Comparison of ENCODE assay signal across 14 cellular contexts in genomic region chr6:3782876-3783832, GRCh38.
"Had no signal": no experiment of that assay in that cellular context is flagged by ENCODE, and none has a peak within 500 bp of the region (broad histone marks: within the 10 kb centered on the region; RNA-seq: fewer than 3 reads in every experiment).

No MANE protein-coding gene starts in this region.

- DNase-seq: activated CD4-positive, alpha-beta T cell treated with anti-CD3 and anti-CD28 coated beads, Interleukin-2, amount 50 U/mL, for 4 hours; activated naive CD4-positive, alpha-beta T cell treated with anti-CD3 and anti-CD28 coated beads, Interleukin-2, amount 50 U/mL, for 16 hours; activated T-cell treated with anti-CD3 and anti-CD28 coated beads, Interleukin-2, amount 50 U/mL, for 1 hour; amniotic stem cell; body of pancreas; foreskin keratinocyte; heart right ventricle; islet precursor cell; pancreas; stimulated activated CD4-positive, alpha-beta T cell treated with anti-CD3 and anti-CD28 coated beads, Interleukin-15, amount 100 ng/mL, for 24 hours; stimulated activated CD4-positive, alpha-beta T cell treated with anti-CD3 and anti-CD28 coated beads, Interleukin-4, amount 100 ng/mL, for 24 hours; uterus had no signal

- ATAC-seq: activated CD4-positive, CD25-positive, alpha-beta regulatory T cell treated with anti-CD3 and anti-CD28 coated beads, Interleukin-2, amount 50 U/mL, for 24 hours; body of pancreas; foreskin keratinocyte; heart right ventricle; left lung had no signal

- H3K9me3 ChIP-seq: body of pancreas, heart right ventricle, left lung, pancreas, uterus had no signal

- H3K4me1 ChIP-seq: body of pancreas, heart right ventricle, left lung, pancreas, uterus had no signal

- H3K4me3 ChIP-seq: body of pancreas, heart right ventricle, left lung, pancreas, uterus had no signal

- H3K27ac ChIP-seq: body of pancreas, foreskin keratinocyte, heart right ventricle, left lung, pancreas, uterus had no signal

- H3K36me3 ChIP-seq: heart right ventricle, left lung, pancreas, uterus had no signal

- H3K27me3 ChIP-seq: body of pancreas, foreskin keratinocyte, heart right ventricle, left lung, pancreas, uterus had no signal
